Comparison of ENCODE assay signal across 1 cellular context in the genomic region with DNA sequence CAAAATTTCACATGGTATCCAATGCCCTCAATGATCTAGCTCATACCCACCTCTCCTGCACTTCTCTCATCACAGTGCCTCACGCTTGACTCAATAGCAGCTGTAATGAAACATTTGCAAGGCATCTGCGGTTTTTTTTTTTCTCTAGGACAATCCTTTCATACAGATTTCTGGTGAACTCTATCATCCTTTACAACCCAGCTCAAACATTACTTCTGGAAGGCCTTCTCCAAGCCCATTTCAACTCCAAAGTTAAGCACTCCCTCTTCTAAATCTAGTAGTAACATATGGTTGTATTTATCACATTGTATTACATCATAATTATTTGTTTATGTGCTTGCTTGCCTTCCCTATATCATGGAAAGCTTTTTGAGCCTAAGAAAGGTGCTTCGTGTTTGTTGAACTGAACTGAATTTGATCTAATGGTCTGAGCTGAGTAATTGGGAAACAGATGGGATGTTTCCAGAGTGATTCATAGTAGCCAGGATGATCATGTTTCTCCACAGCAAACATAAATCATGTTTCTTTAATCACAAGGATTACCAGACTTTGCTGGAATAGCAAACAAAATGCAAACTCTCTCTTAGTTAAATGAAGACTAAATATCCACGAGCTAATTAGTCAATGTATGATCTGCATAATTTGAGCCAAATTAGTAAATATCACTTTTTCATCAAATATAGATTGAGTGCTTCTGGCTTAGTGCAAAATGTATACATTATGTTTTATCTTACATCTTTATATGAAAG.
A peak's percentile ranks its signal among the peaks of the same experiment; 100 is the strongest.
TF ChIP-seq lines count a peak whose summit lies in the region.

No MANE protein-coding gene starts in this region.

TF ChIP-seq in HCT116, 20 proteins besides CTCF, POLR2A, EP300 and RAD21 (continued from another document):
- TF ChIP-seq, protein P1, sequence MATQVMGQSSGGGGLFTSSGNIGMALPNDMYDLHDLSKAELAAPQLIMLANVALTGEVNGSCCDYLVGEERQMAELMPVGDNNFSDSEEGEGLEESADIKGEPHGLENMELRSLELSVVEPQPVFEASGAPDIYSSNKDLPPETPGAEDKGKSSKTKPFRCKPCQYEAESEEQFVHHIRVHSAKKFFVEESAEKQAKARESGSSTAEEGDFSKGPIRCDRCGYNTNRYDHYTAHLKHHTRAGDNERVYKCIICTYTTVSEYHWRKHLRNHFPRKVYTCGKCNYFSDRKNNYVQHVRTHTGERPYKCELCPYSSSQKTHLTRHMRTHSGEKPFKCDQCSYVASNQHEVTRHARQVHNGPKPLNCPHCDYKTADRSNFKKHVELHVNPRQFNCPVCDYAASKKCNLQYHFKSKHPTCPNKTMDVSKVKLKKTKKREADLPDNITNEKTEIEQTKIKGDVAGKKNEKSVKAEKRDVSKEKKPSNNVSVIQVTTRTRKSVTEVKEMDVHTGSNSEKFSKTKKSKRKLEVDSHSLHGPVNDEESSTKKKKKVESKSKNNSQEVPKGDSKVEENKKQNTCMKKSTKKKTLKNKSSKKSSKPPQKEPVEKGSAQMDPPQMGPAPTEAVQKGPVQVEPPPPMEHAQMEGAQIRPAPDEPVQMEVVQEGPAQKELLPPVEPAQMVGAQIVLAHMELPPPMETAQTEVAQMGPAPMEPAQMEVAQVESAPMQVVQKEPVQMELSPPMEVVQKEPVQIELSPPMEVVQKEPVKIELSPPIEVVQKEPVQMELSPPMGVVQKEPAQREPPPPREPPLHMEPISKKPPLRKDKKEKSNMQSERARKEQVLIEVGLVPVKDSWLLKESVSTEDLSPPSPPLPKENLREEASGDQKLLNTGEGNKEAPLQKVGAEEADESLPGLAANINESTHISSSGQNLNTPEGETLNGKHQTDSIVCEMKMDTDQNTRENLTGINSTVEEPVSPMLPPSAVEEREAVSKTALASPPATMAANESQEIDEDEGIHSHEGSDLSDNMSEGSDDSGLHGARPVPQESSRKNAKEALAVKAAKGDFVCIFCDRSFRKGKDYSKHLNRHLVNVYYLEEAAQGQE (IDR thresholded peaks at IDR 0.05; ENCODE audit: low read depth): no peak
- TF ChIP-seq TCF7L2 (IDR thresholded peaks at IDR 0.05; ENCODE audit: borderline replicate concordance, extremely low read depth, insufficient read depth, insufficient read length) (no peak), FOSL1 (IDR thresholded peaks at IDR 0.05; ENCODE audit: low read depth) (peak; percentile 92), ZBTB33 (IDR thresholded peaks at IDR 0.05; ENCODE audit: extremely low read depth, insufficient replicate concordance, low read length) (no peak), SRF (IDR thresholded peaks at IDR 0.05; ENCODE audit: low read depth) (no peak; the same call in 1 of the 2 replicates), SP1 (IDR thresholded peaks at IDR 0.05; ENCODE audit: low read depth) (peak; percentile 83), EZH2 (IDR thresholded peaks at IDR 0.05) (no peak), JUND (IDR thresholded peaks at IDR 0.05) (peak; percentile 90), YY1 (IDR thresholded peaks at IDR 0.05; ENCODE audit: extremely low read depth, insufficient replicate concordance, low read depth, low read length) (no peak), ZNF274 (IDR thresholded peaks at IDR 0.05; ENCODE audit: low read depth, low read length) (no peak), ZFX (IDR thresholded peaks at IDR 0.05) (no peak), ELF1 (IDR thresholded peaks at IDR 0.05; ENCODE audit: borderline replicate concordance, low read depth) (no peak)
- TF ChIP-seq, protein P2, sequence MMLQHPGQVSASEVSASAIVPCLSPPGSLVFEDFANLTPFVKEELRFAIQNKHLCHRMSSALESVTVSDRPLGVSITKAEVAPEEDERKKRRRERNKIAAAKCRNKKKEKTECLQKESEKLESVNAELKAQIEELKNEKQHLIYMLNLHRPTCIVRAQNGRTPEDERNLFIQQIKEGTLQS (IDR thresholded peaks at IDR 0.05): peak; percentile 69
- TF ChIP-seq, protein P3, sequence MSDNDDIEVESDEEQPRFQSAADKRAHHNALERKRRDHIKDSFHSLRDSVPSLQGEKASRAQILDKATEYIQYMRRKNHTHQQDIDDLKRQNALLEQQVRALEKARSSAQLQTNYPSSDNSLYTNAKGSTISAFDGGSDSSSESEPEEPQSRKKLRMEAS (IDR thresholded peaks at IDR 0.05): peak; percentile 41; the same call in 1 of the 2 replicates
